1 cellular context compared by ENCODE assay signal in the genomic region with DNA sequence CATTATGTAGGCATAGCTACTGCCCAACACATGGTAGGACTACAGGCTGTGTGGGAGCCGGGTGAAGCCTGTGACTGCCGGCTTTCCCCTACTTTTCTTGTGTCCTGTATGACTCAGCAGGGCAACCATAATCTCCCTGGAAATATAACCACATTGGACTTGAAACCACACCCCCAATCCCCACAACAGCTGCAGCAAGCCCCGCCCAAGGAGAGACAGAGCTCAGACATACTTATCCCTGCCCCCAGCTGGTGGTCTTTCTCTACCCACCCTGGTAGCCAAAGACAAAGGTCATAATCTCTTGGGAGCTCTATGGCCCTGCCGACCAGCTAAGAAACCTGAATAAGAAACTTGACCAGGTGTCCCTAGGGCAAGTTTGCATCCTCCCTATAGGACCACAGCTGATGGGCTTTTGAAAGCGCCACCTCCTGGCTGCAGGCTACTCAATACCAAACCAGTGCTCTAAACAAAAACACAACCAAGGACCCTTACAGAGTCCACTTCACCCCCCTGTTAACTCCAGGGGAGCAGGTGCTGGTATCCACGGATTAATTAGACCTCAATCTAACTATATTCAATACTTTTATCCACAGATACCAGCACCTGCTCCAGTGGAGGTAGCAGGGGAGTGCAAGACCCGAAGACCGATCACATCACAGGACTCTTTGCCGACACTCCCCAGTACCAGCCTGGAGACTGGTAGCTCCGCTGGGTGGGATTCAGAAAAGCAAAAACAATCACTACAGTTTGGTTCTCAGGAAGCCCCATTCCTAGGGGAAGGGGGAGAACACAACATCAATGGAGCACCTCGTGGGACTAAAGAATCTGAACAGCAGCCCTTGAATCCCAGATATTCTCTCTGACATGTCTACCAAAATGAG.
A peak's percentile ranks its signal among the peaks of the same experiment; 100 is the strongest.
TF ChIP-seq lines count a peak whose summit lies in the region.

No MANE protein-coding gene starts in this region.

TF ChIP-seq in H1, 55 proteins besides CTCF, POLR2A, EP300 and RAD21:
- TF ChIP-seq, protein P1, sequence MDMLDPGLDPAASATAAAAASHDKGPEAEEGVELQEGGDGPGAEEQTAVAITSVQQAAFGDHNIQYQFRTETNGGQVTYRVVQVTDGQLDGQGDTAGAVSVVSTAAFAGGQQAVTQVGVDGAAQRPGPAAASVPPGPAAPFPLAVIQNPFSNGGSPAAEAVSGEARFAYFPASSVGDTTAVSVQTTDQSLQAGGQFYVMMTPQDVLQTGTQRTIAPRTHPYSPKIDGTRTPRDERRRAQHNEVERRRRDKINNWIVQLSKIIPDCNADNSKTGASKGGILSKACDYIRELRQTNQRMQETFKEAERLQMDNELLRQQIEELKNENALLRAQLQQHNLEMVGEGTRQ (IDR thresholded peaks at IDR 0.05; ENCODE audit: low read length), result no peak
- TF ChIP-seq TCF12 (IDR thresholded peaks at IDR 0.05; ENCODE audit: low read depth, low read length), result 0 out of 2 replicates have a peak, but pooled peaks have one; percentile 51
TF ChIP-seq in H1: peak in this region for 1.
